In the genomic region with DNA sequence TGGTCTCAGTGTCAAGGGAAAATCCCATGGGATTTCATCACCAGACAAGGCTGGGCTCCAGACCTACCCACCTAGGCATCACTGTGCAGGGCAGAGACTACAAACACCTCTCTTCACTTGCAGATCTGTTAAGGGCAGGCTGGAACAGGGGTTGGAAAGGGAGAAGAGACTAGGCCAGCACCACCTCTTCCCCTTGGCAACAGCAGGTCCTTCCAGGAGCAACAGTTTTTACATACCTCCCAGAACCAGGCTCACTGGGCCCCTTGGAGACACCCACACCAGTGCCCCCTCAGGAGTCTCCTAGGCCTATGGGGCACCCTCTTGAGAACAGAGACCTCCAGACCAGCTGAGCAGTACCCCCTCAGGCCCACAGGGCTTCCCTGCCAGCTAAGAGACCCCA, we compare ENCODE assay signal across 12 cellular contexts. TPM values are rescaled to one million over a fixed set of nuclear protein-coding genes. Genes with fewer than 3 reads are reported as not detected.
DNase-seq lines count a peak whose midpoint lies in the region; ATAC-seq and TF ChIP-seq lines count a peak whose summit lies in the region.
"Had no signal": no experiment of that assay in that cellular context is flagged by ENCODE, and none has a peak within 500 bp of the region (broad histone marks: within the 10 kb centered on the region; RNA-seq: fewer than 3 reads in every experiment).

No MANE protein-coding gene starts in this region.

- peaks cover 59% of the 10 kb centered on the region for H3K4me1 Mint-ChIP-seq in T-helper 1 cell treated with Interleukin-12 subunit alpha and Interleukin-12 subunit beta and Interleukin-4 antibody, amounts not matched to agents 30 μg/mL and 1 μg/mL, for 36 hours (ENCODE audit: low read depth)
- H3K4me1 Mint-ChIP-seq in activated T-helper 2 cell treated with anti-CD3 and anti-CD28 coated beads, Interferon-gamma antibody, Interleukin-2, Interleukin-4, amounts not matched to agents 10 μg/mL and 5 μg/mL and 100 μg/mL, durations not matched to agents 14 hours and 24 hours and 36 hours (ENCODE audit: low read depth), result peaks cover 42% of the 10 kb centered on the region
- peaks cover 36 to 76% of the 10 kb centered on the region in 2 donors for H3K4me1 Mint-ChIP-seq in natural killer cell

- H3K79me2 ChIP-seq in HCT116 (ENCODE audit: insufficient read depth, low read length) (peaks cover 42% of the 10 kb centered on the region), smooth muscle cell (ENCODE audit: low read depth) (peaks cover 22% of the 10 kb centered on the region)

- no peaks in the 10 kb centered on the region for H3K9me3 Mint-ChIP-seq in T-helper 1 cell treated with Interleukin-12 subunit alpha and Interleukin-12 subunit beta and Interleukin-4 antibody, amounts not matched to agents 30 μg/mL and 1 μg/mL, for 36 hours
- no peaks in the 10 kb centered on the region for H3K9me3 Mint-ChIP-seq in activated T-helper 2 cell treated with anti-CD3 and anti-CD28 coated beads, Interferon-gamma antibody, Interleukin-2, Interleukin-4, amounts not matched to agents 10 μg/mL and 5 μg/mL and 100 μg/mL, durations not matched to agents 14 hours and 24 hours and 36 hours
- H3K9me3 Mint-ChIP-seq in natural killer cell, result no peaks in the 10 kb centered on the region

- H3K4me1 ChIP-seq in HCT116 (ENCODE audit: control insufficient read depth in 1 of 2, insufficient read depth in 2 of 2, low read length in 2 of 2) (peaks cover 18 to 33% of the 10 kb centered on the region in 2 experiments), smooth muscle cell (ENCODE audit: low read depth) (peaks cover 17% of the 10 kb centered on the region)

- RAD21 ChIA-PET in HCT116 (lab: Charles Lee; ENCODE audit: low non-redundant PET in 1 of 2, low total read pairs in 2 of 2, uncharacterized antibody in 2 of 2, unreplicated experiment in 2 of 2), result no interaction called here

- no peak for TF ChIP-seq POLR2A in HCT116 (IDR thresholded peaks at IDR 0.05; ENCODE audit: borderline replicate concordance, extremely low read depth, insufficient read depth, insufficient read length)

- H3K4me2 ChIP-seq in HCT116 (ENCODE audit: low read length) (no peak overlapping the region), smooth muscle cell (no peak overlapping the region)

- H4K20me1 ChIP-seq in HCT116 (ENCODE audit: insufficient read depth) (no peaks in the 10 kb centered on the region), smooth muscle cell (ENCODE audit: low read depth) (peaks cover 20% of the 10 kb centered on the region)

- H3K4me3 Mint-ChIP-seq in T-helper 1 cell treated with Interleukin-12 subunit alpha and Interleukin-12 subunit beta and Interleukin-4 antibody, amounts not matched to agents 30 μg/mL and 1 μg/mL, for 36 hours, result peak overlapping the region; percentile 61
- peak overlapping the region; percentile 94 for H3K4me3 Mint-ChIP-seq in activated T-helper 2 cell treated with anti-CD3 and anti-CD28 coated beads, Interferon-gamma antibody, Interleukin-2, Interleukin-4, amounts not matched to agents 10 μg/mL and 5 μg/mL and 100 μg/mL, durations not matched to agents 14 hours and 24 hours and 36 hours (ENCODE audit: low read depth)
- peak overlapping the region; percentile 98 for H3K4me3 Mint-ChIP-seq in natural killer cell

- peak overlapping the region; percentile 94 for H3K27ac Mint-ChIP-seq in T-helper 1 cell treated with Interleukin-12 subunit alpha and Interleukin-12 subunit beta and Interleukin-4 antibody, amounts not matched to agents 30 μg/mL and 1 μg/mL, for 36 hours
- peak overlapping the region; percentile 99 for H3K27ac Mint-ChIP-seq in activated T-helper 2 cell treated with anti-CD3 and anti-CD28 coated beads, Interferon-gamma antibody, Interleukin-2, Interleukin-4, amounts not matched to agents 10 μg/mL and 5 μg/mL and 100 μg/mL, durations not matched to agents 14 hours and 24 hours and 36 hours
- peak overlapping the region; percentile 43 to 99 for H3K27ac Mint-ChIP-seq in natural killer cell

- H3K4me3 ChIP-seq in HCT116 (replicated peaks in 1 of 2; ENCODE audit: low read depth in 1 of 2, low read length in 2 of 2) (no peak overlapping the region), smooth muscle cell (no peak overlapping the region)

- H2AFZ ChIP-seq in HCT116 (ENCODE audit: low read depth, low read length, poor library complexity, severe bottlenecking) (no peak overlapping the region), smooth muscle cell (ENCODE audit: low read depth) (no peak overlapping the region)

- TF ChIP-seq CTCF in HCT116 (IDR thresholded peaks at IDR 0.05 in 2 of 3, conservative IDR thresholded peaks at IDR 0.05 in 1 of 3; ENCODE audit: borderline replicate concordance in 1 of 3, insufficient read depth in 1 of 3, low read depth in 2 of 3, low read length in 2 of 3) (no peak), natural killer cell (IDR thresholded peaks at IDR 0.05) (no peak), smooth muscle cell (IDR thresholded peaks at IDR 0.05; ENCODE audit: borderline replicate concordance, insufficient read depth, poor library complexity, severe bottlenecking) (no peak)

- intact Hi-C loops in HCT116 (cut with micrococcal nuclease) (no loop called here), natural killer cell (cut with micrococcal nuclease) (no loop called here)
- intact Hi-C loops in activated T-helper 2 cell treated with anti-CD3 and anti-CD28 coated beads, Interferon-gamma antibody, Interleukin-2, Interleukin-4, amounts not matched to agents 10 μg/mL and 5 μg/mL and 100 μg/mL, durations not matched to agents 14 hours and 24 hours and 36 hours (cut with micrococcal nuclease), result no loop called here

- H3K27me3 Mint-ChIP-seq in T-helper 1 cell treated with Interleukin-12 subunit alpha and Interleukin-12 subunit beta and Interleukin-4 antibody, amounts not matched to agents 30 μg/mL and 1 μg/mL, for 36 hours (ENCODE audit: low read depth), result no peaks in the 10 kb centered on the region
- H3K27me3 Mint-ChIP-seq in activated T-helper 2 cell treated with anti-CD3 and anti-CD28 coated beads, Interferon-gamma antibody, Interleukin-2, Interleukin-4, amounts not matched to agents 10 μg/mL and 5 μg/mL and 100 μg/mL, durations not matched to agents 14 hours and 24 hours and 36 hours (ENCODE audit: low read depth), result no peaks in the 10 kb centered on the region
- H3K27me3 Mint-ChIP-seq in natural killer cell (ENCODE audit: low read depth in 2 of 2), result no peaks in the 10 kb centered on the region

- H3K36me3 ChIP-seq in HCT116 (ENCODE audit: control insufficient read depth in 1 of 2, insufficient read depth in 2 of 2, low read length in 2 of 2) (peaks cover 7 to 13% of the 10 kb centered on the region in 2 experiments; a peak in 2 of 4 replicates), smooth muscle cell (ENCODE audit: low read depth) (no peaks in the 10 kb centered on the region)

- 0 out of 2 replicates have a peak overlapping the region, but pooled peaks have one; percentile 98 for H3K27ac ChIP-seq in HCT116 (ENCODE audit: low read depth, low read length)
- no peak overlapping the region for H3K27ac ChIP-seq in smooth muscle cell (ENCODE audit: low read depth)

- TF ChIP-seq RAD21 in HCT116 (IDR thresholded peaks at IDR 0.05; ENCODE audit: low read depth), result no peak

- DNase-seq in T-helper 1 cell, result no peak
- no peak for DNase-seq in HCT116 (ENCODE audit: low read depth, low spot score)
- no peak for DNase-seq in activated T-helper 2 cell treated with anti-CD3 and anti-CD28 coated beads, Interferon-gamma antibody, Interleukin-2, Interleukin-4, amounts not matched to agents 10 μg/mL and 5 μg/mL and 100 μg/mL, durations not matched to agents 14 hours and 24 hours and 36 hours (ENCODE audit: low spot score)
- no peak for DNase-seq in natural killer cell
- no peak for DNase-seq in NOMO-1 treated with dmso at 0.1 percent for 144 hours (lab: John Stamatoyannopoulos, UW; ENCODE audit: unreplicated experiment)
- no peak for DNase-seq in smooth muscle cell (lab: John Stamatoyannopoulos, UW; ENCODE audit: unreplicated experiment)
- DNase-seq in NCI-H82 treated with DMSO at 0.1 percent for 48 hours (lab: John Stamatoyannopoulos, UW; ENCODE audit: unreplicated experiment), result no peak
- DNase-seq: 8988T; NCI-H1048; stimulated activated naive CD4-positive, alpha-beta T cell treated with Interleukin-2 at 50 U/mL for 16 hours; WERI-Rb-1 had no signal

- CTCF ChIA-PET in HCT116 (lab: Charles Lee), result no interaction called here

- BruUV-seq in HCT116 (replicated peaks; lab: Mats Ljungman, UMichigan), result no TSS peak

- ATAC-seq in HCT116 (no peak), natural killer cell (no peak)

- H3K9me2 ChIP-seq in HCT116 (ENCODE audit: insufficient read depth), result no peaks in the 10 kb centered on the region

- POLR2A ChIA-PET in HCT116 (lab: Charles Lee), result no interaction called here

- H3K9ac ChIP-seq in HCT116 (ENCODE audit: low read length), result no peak overlapping the region
- H3K9ac ChIP-seq in smooth muscle cell (ENCODE audit: low read depth), result no peak overlapping the region

- H3K9me3 ChIP-seq in HCT116 (ENCODE audit: control insufficient read depth in 1 of 2, insufficient read depth in 1 of 2, low read depth in 1 of 2, low read length in 2 of 2) (no peaks in the 10 kb centered on the region), smooth muscle cell (replicated peaks; ENCODE audit: low read depth) (no peaks in the 10 kb centered on the region)

- peaks cover 29% of the 10 kb centered on the region for H3K36me3 Mint-ChIP-seq in T-helper 1 cell treated with Interleukin-12 subunit alpha and Interleukin-12 subunit beta and Interleukin-4 antibody, amounts not matched to agents 30 μg/mL and 1 μg/mL, for 36 hours (ENCODE audit: low read depth)
- H3K36me3 Mint-ChIP-seq in activated T-helper 2 cell treated with anti-CD3 and anti-CD28 coated beads, Interferon-gamma antibody, Interleukin-2, Interleukin-4, amounts not matched to agents 10 μg/mL and 5 μg/mL and 100 μg/mL, durations not matched to agents 14 hours and 24 hours and 36 hours (ENCODE audit: low read depth), result peaks cover 32% of the 10 kb centered on the region
- no peaks in the 10 kb centered on the region for H3K36me3 Mint-ChIP-seq in natural killer cell

- peaks cover 17% of the 10 kb centered on the region for H3F3A ChIP-seq in smooth muscle cell (ENCODE audit: low read depth)

- H3K27me3 ChIP-seq in HCT116 (ENCODE audit: insufficient read depth, low read length) (no peaks in the 10 kb centered on the region), smooth muscle cell (ENCODE audit: low read depth) (no peaks in the 10 kb centered on the region)

RNA-seq across cellular contexts. Expression of gene UBE2M, which starts 2.5 kb away (rescaled TPM):
- total RNA-seq in HCT116 (2021; ENCODE audit: unreplicated experiment) (120 TPM), natural killer cell (10 to 100 TPM; 71.0 to 89.5 (median 81.9) TPM), smooth muscle cell (30.7 and 45.9 TPM in 2 replicates)
- polyA plus RNA-seq in HCT116 (2012), result 164 and 172 TPM in 2 replicates
- 133 and 142 TPM in 2 replicates for total RNA-seq in activated T-helper 2 cell treated with anti-CD3 and anti-CD28 coated beads, Interferon-gamma antibody, Interleukin-2, Interleukin-4, amounts not matched to agents 10 μg/mL and 5 μg/mL and 100 μg/mL, durations not matched to agents 14 hours and 24 hours and 36 hours
- 118 and 126 TPM in 2 replicates for polyA plus RNA-seq in smooth muscle cell

RNA-seq across cellular contexts. Expression of gene CHMP2A, which starts 6.0 kb away (rescaled TPM):
- 125 TPM for total RNA-seq in HCT116 (2021; ENCODE audit: unreplicated experiment)
- polyA plus RNA-seq in HCT116 (2012), result 183 and 204 TPM in 2 replicates
- total RNA-seq in activated T-helper 2 cell treated with anti-CD3 and anti-CD28 coated beads, Interferon-gamma antibody, Interleukin-2, Interleukin-4, amounts not matched to agents 10 μg/mL and 5 μg/mL and 100 μg/mL, durations not matched to agents 14 hours and 24 hours and 36 hours, result 102 and 105 TPM in 2 replicates
- 10 to 100 TPM; 82.7 to 95.7 (median 94.7) TPM for total RNA-seq in natural killer cell
- 132 and 153 TPM in 2 replicates for total RNA-seq in smooth muscle cell
- polyA plus RNA-seq in smooth muscle cell, result 213 and 228 TPM in 2 replicates

RNA-seq across cellular contexts. Expression of gene MZF1, which starts 12.2 kb away (rescaled TPM):
- 33.0 TPM for total RNA-seq in HCT116 (2021; ENCODE audit: unreplicated experiment)
- polyA plus RNA-seq in HCT116 (2012), result 25.9 and 31.2 TPM in 2 replicates
- 18.8 and 19.0 TPM in 2 replicates for total RNA-seq in activated T-helper 2 cell treated with anti-CD3 and anti-CD28 coated beads, Interferon-gamma antibody, Interleukin-2, Interleukin-4, amounts not matched to agents 10 μg/mL and 5 μg/mL and 100 μg/mL, durations not matched to agents 14 hours and 24 hours and 36 hours
- 10 to 100 TPM; 24.9 to 40.1 (median 37.3) TPM for total RNA-seq in natural killer cell
- 12.2 and 18.7 TPM in 2 replicates for total RNA-seq in smooth muscle cell
- polyA plus RNA-seq in smooth muscle cell, result 10.2 and 18.5 TPM in 2 replicates

RNA-seq across cellular contexts. Expression of gene TRIM28, which starts 17.1 kb away (rescaled TPM):
- total RNA-seq in HCT116 (2021; ENCODE audit: unreplicated experiment) (908 TPM), natural killer cell (100 to 1,000 TPM; 330 to 451 (median 408) TPM), smooth muscle cell (144 and 148 TPM in 2 replicates)
- polyA plus RNA-seq in HCT116 (2012), result 1,271 and 1,421 TPM in 2 replicates
- total RNA-seq in activated T-helper 2 cell treated with anti-CD3 and anti-CD28 coated beads, Interferon-gamma antibody, Interleukin-2, Interleukin-4, amounts not matched to agents 10 μg/mL and 5 μg/mL and 100 μg/mL, durations not matched to agents 14 hours and 24 hours and 36 hours, result 658 and 662 TPM in 2 replicates
- polyA plus RNA-seq in smooth muscle cell, result 178 and 193 TPM in 2 replicates

RNA-seq across cellular contexts. Expression of gene ZBTB45, which starts 41.3 kb away (rescaled TPM):
- total RNA-seq in HCT116 (2021; ENCODE audit: unreplicated experiment) (12.0 TPM), natural killer cell (10 to 100 TPM in 1 of 3 donors, 1 to 10 TPM in 2; 9.6 to 12.6 (median 9.8) TPM), smooth muscle cell (5.1 and 8.7 TPM in 2 replicates)
- 10.6 and 10.8 TPM in 2 replicates for polyA plus RNA-seq in HCT116 (2012)
- 16.6 and 17.7 TPM in 2 replicates for total RNA-seq in activated T-helper 2 cell treated with anti-CD3 and anti-CD28 coated beads, Interferon-gamma antibody, Interleukin-2, Interleukin-4, amounts not matched to agents 10 μg/mL and 5 μg/mL and 100 μg/mL, durations not matched to agents 14 hours and 24 hours and 36 hours
- polyA plus RNA-seq in smooth muscle cell, result 23.7 and 25.1 TPM in 2 replicates
